In genomic region chr5:119537704-119538103, GRCh38 we compare ENCODE assay signal across 1 cellular context.
TF ChIP-seq lines count a peak whose summit lies in the region.

No MANE protein-coding gene starts in this region.

TF ChIP-seq in GM23338, 12 proteins besides CTCF, POLR2A, EP300 and RAD21 (continued from another document):
- no peak for TF ChIP-seq ZNF462 (CRISPR knock-in tag; IDR thresholded peaks at IDR 0.05)
